27 cellular contexts compared by ENCODE assay signal in the genomic region with DNA sequence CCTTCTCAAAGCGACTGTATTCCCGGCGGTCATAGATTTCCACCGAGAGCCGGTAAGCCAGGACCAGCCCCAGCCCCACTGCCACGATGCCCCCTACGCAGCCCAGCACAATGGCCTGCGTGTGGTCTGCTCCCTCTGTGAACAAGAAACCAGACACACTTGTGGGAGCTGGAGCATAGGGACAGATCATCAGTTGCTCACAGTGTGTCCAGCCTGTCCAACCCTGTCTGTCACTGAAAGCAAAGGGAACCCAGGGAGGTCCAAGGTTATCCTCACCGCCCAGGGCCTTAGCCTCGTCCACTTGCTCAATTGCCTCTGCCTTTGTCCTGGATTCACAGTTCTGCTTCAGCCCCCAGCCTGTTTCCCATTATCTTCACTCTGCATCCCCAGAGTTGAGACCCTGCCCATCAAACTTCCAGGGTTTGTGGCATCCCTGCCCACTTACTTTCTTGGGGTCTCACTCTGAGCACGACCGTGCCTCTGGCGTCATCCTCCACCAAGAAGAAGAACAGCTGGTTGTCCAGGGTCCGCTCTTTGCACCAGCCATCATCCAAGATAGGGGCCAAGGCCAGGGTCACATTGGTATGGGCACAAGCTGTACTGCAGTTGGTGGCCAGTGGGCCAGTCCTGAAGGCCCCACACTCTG. TPM values are rescaled to one million over a fixed set of nuclear protein-coding genes. Genes with fewer than 3 reads are reported as not detected.
DNase-seq lines count a peak whose midpoint lies in the region; ATAC-seq and TF ChIP-seq lines count a peak whose summit lies in the region.
"Had no signal": no experiment of that assay in that cellular context is flagged by ENCODE, and none has a peak within 500 bp of the region (broad histone marks: within the 10 kb centered on the region; RNA-seq: fewer than 3 reads in every experiment).

No MANE protein-coding gene starts in this region.

- no peak for DNase-seq in activated naive CD4-positive, alpha-beta T cell treated with anti-CD3 and anti-CD28 coated beads, Interleukin-2, amount 50 U/mL, for 72 hours (ENCODE audit: low spot score in 2 of 2)
- DNase-seq in activated naive CD4-positive, alpha-beta T cell treated with anti-CD3 and anti-CD28 coated beads, Interleukin-2, amount 50 U/mL, for 16 hours = no peak
- DNase-seq in RWPE1 (ENCODE audit: low spot score) (no peak), endothelial cell (ENCODE audit: low spot score) (no peak), thyroid gland (no peak), NCI-H2107 (lab: John Stamatoyannopoulos, UW) (no peak)
- no peak for DNase-seq in stimulated activated effector memory CD8-positive, alpha-beta T cell treated with anti-CD3 and anti-CD28 coated beads, Interleukin-12 subunit alpha, Interleukin-12 subunit beta, amount 100 ng/mL, for 72 hours (ENCODE audit: low spot score in 2 of 2)
- DNase-seq: activated CD4-positive, alpha-beta T cell treated with anti-CD3 and anti-CD28 coated beads, Interleukin-2, amount 50 U/mL, for 4 hours; activated naive CD8-positive, alpha-beta T cell treated with anti-CD3 and anti-CD28 coated beads, Interleukin-2, amount 10 ng/mL, durations not matched to agents 7 days and 5 days; Calu3; cerebellar nuclear complex; H7; Kasumi-1; mesenchymal stem cell; naive B cell; NCI-H1694 treated with DMSO at 0.1 percent for 48 hours; NCI-H526; pancreas; spleen; stimulated activated CD4-positive, alpha-beta T cell treated with anti-CD3 and anti-CD28 coated beads, Interleukin-2, amount 100 ng/mL, for 48 hours; stimulated activated naive CD4-positive, alpha-beta T cell treated with Interleukin-2 at 50 U/mL for 16 hours; testis; uterus had no signal

- H3K27me3 ChIP-seq in thyroid gland = no peaks in the 10 kb centered on the region
- H3K27me3 ChIP-seq: pancreas, spleen, testis, uterus had no signal

- H3K36me3 ChIP-seq in thyroid gland = peaks cover 14 to 16% of the 10 kb centered on the region in 2 donors
- H3K36me3 ChIP-seq: uterus had no signal

- CTCF ChIA-PET in RWPE1 (lab: Yijun Ruan, JAX) = interaction anchor here (0.5 to 1.2 kb wide), 5 partner anchors 32 to 126 kb away, joined by 3 to 8 read pairs (median 4); no protein-coding TSS in a partner anchor

- H3K27ac ChIP-seq in RWPE1 (peak overlapping the region; percentile 31), thyroid gland (no peak overlapping the region)
- H3K27ac ChIP-seq: epithelial cell of prostate, pancreas, testis, uterus had no signal

- no peak for ATAC-seq in activated naive CD4-positive, alpha-beta T cell treated with anti-CD3 and anti-CD28 coated beads, Interleukin-2, amount 50 U/mL, for 72 hours
- ATAC-seq in stimulated activated effector memory CD8-positive, alpha-beta T cell treated with anti-CD3 and anti-CD28 coated beads, Interleukin-12 subunit alpha, Interleukin-12 subunit beta, amount 100 ng/mL, for 72 hours = no peak
- ATAC-seq: pancreas, right cardiac atrium had no signal

- peaks cover 3% of the 10 kb centered on the region for H3K4me1 Mint-ChIP-seq in endothelial cell (ENCODE audit: unreplicated experiment)
- peaks cover 51% of the 10 kb centered on the region for H3K4me1 Mint-ChIP-seq in stimulated activated effector memory CD8-positive, alpha-beta T cell treated with anti-CD3 and anti-CD28 coated beads, Interleukin-12 subunit alpha, Interleukin-12 subunit beta, amount 100 ng/mL, for 72 hours

- H3K9me3 ChIP-seq in thyroid gland = no peaks in the 10 kb centered on the region
- H3K9me3 ChIP-seq: pancreas, spleen, testis, uterus had no signal

- intact Hi-C loops in thyroid gland (cut with DNase I) = loop anchor here (10.0 kb wide), 1 partner anchor 127 kb away; no protein-coding TSS in a partner anchor

- WGBS in thyroid gland, 2 donors = 88 to 93% methylated on average over 12 to 14 of the region's 14 CpGs

- TF ChIP-seq CTCF in RWPE1 (conservative IDR thresholded peaks at IDR 0.05; ENCODE audit: low read depth) (no peak), endothelial cell (IDR thresholded peaks at IDR 0.05; ENCODE audit: unreplicated experiment) (no peak), thyroid gland (IDR thresholded peaks at IDR 0.05) (no peak)

- H3K4me3 ChIP-seq in thyroid gland (replicated peaks in 1 of 3) = no peak overlapping the region
- H3K4me3 ChIP-seq: pancreas, spleen, testis, uterus had no signal

- H3K27ac Mint-ChIP-seq in activated naive CD4-positive, alpha-beta T cell treated with anti-CD3 and anti-CD28 coated beads, Interleukin-2, amount 50 U/mL, for 72 hours = peak overlapping the region; percentile 38 to 77
- peak overlapping the region; percentile 41 for H3K27ac Mint-ChIP-seq in endothelial cell (ENCODE audit: unreplicated experiment)
- H3K27ac Mint-ChIP-seq in stimulated activated effector memory CD8-positive, alpha-beta T cell treated with anti-CD3 and anti-CD28 coated beads, Interleukin-12 subunit alpha, Interleukin-12 subunit beta, amount 100 ng/mL, for 72 hours = peak overlapping the region; percentile 81
- H3K27ac Mint-ChIP-seq: activated naive CD8-positive, alpha-beta T cell treated with anti-CD3 and anti-CD28 coated beads, Interleukin-2, amount 10 ng/mL, durations not matched to agents 7 days and 5 days; T-helper 1 cell treated with Interleukin-12 subunit alpha and Interleukin-12 subunit beta and Interleukin-4 antibody, amounts not matched to agents 30 μg/mL and 1 μg/mL, for 36 hours had no signal

- no peak for TF ChIP-seq POLR2A in thyroid gland (IDR thresholded peaks at IDR 0.05)

- H3K27me3 Mint-ChIP-seq in endothelial cell (ENCODE audit: unreplicated experiment) = peaks cover 13% of the 10 kb centered on the region
- H3K27me3 Mint-ChIP-seq: activated naive CD8-positive, alpha-beta T cell treated with anti-CD3 and anti-CD28 coated beads, Interleukin-2, amount 10 ng/mL, durations not matched to agents 7 days and 5 days; naive B cell had no signal

- H3K4me1 ChIP-seq in thyroid gland = peaks cover 0 to 2% of the 10 kb centered on the region in 2 donors
- H3K4me1 ChIP-seq: pancreas, uterus had no signal

- no peak overlapping the region for H3K4me3 Mint-ChIP-seq in endothelial cell (ENCODE audit: unreplicated experiment)
- no peak overlapping the region for H3K4me3 Mint-ChIP-seq in stimulated activated effector memory CD8-positive, alpha-beta T cell treated with anti-CD3 and anti-CD28 coated beads, Interleukin-12 subunit alpha, Interleukin-12 subunit beta, amount 100 ng/mL, for 72 hours
- H3K4me3 Mint-ChIP-seq: activated naive CD8-positive, alpha-beta T cell treated with anti-CD3 and anti-CD28 coated beads, Interleukin-2, amount 10 ng/mL, durations not matched to agents 7 days and 5 days; CD14-positive monocyte; naive B cell; T-helper 1 cell treated with Interleukin-12 subunit alpha and Interleukin-12 subunit beta and Interleukin-4 antibody, amounts not matched to agents 30 μg/mL and 1 μg/mL, for 36 hours had no signal

- no peaks in the 10 kb centered on the region for H3K9me3 Mint-ChIP-seq in activated naive CD4-positive, alpha-beta T cell treated with anti-CD3 and anti-CD28 coated beads, Interleukin-2, amount 50 U/mL, for 72 hours
- no peaks in the 10 kb centered on the region for H3K9me3 Mint-ChIP-seq in endothelial cell (ENCODE audit: unreplicated experiment)
- no peaks in the 10 kb centered on the region for H3K9me3 Mint-ChIP-seq in stimulated activated effector memory CD8-positive, alpha-beta T cell treated with anti-CD3 and anti-CD28 coated beads, Interleukin-12 subunit alpha, Interleukin-12 subunit beta, amount 100 ng/mL, for 72 hours
- H3K9me3 Mint-ChIP-seq: activated naive CD8-positive, alpha-beta T cell treated with anti-CD3 and anti-CD28 coated beads, Interleukin-2, amount 10 ng/mL, durations not matched to agents 7 days and 5 days; naive B cell; T-helper 1 cell treated with Interleukin-12 subunit alpha and Interleukin-12 subunit beta and Interleukin-4 antibody, amounts not matched to agents 30 μg/mL and 1 μg/mL, for 36 hours had no signal

- POLR2A ChIA-PET in RWPE1 (lab: Yijun Ruan, JAX; ENCODE audit: low non-redundant PET) = interaction anchor here (0.6 kb wide), 1 partner anchor 206 kb away, joined by 3 read pairs; no protein-coding TSS in a partner anchor

- peaks cover 0 to 7% of the 10 kb centered on the region in 2 donors for H3K36me3 Mint-ChIP-seq in activated naive CD4-positive, alpha-beta T cell treated with anti-CD3 and anti-CD28 coated beads, Interleukin-2, amount 50 U/mL, for 72 hours
- H3K36me3 Mint-ChIP-seq in endothelial cell (ENCODE audit: low read depth, unreplicated experiment) = peaks cover 12% of the 10 kb centered on the region
- H3K36me3 Mint-ChIP-seq in stimulated activated effector memory CD8-positive, alpha-beta T cell treated with anti-CD3 and anti-CD28 coated beads, Interleukin-12 subunit alpha, Interleukin-12 subunit beta, amount 100 ng/mL, for 72 hours = peaks cover 100% of the 10 kb centered on the region

RNA-seq across cellular contexts. Expression of gene CSAD, which starts 11.3 kb away (rescaled TPM):
- 10 to 100 TPM; 24.4 to 55.8 TPM for total RNA-seq in activated naive CD4-positive, alpha-beta T cell treated with anti-CD3 and anti-CD28 coated beads, Interleukin-2, amount 50 U/mL, for 72 hours
- total RNA-seq in endothelial cell (ENCODE audit: unreplicated experiment) (23.8 TPM), thyroid gland (10 to 100 TPM; 20.6 to 39.7 (median 25.2) TPM)

RNA-seq across cellular contexts. Expression of gene ZNF740, which starts 11.5 kb away (rescaled TPM):
- total RNA-seq in activated naive CD4-positive, alpha-beta T cell treated with anti-CD3 and anti-CD28 coated beads, Interleukin-2, amount 50 U/mL, for 72 hours = 10 to 100 TPM; 36.8 to 43.2 TPM
- total RNA-seq in endothelial cell (ENCODE audit: unreplicated experiment) = 47.6 TPM
- 10 to 100 TPM; 16.5 to 22.8 (median 20.6) TPM for total RNA-seq in thyroid gland

RNA-seq across cellular contexts. Expression of gene ITGB7, which starts 15.0 kb away (rescaled TPM):
- 10 to 100 TPM; 71.4 to 76.3 TPM for total RNA-seq in activated naive CD4-positive, alpha-beta T cell treated with anti-CD3 and anti-CD28 coated beads, Interleukin-2, amount 50 U/mL, for 72 hours
- total RNA-seq in endothelial cell (ENCODE audit: unreplicated experiment) (0.56 TPM), thyroid gland (10 to 100 TPM in 1 of 4 donors, 1 to 10 TPM in 3; 3.2 to 15.6 (median 4.9) TPM)

RNA-seq across cellular contexts. Expression of gene RARG, which starts 40.0 kb away (rescaled TPM):
- total RNA-seq in activated naive CD4-positive, alpha-beta T cell treated with anti-CD3 and anti-CD28 coated beads, Interleukin-2, amount 50 U/mL, for 72 hours = 10 to 100 TPM; 15.5 to 23.5 TPM
- total RNA-seq in endothelial cell (ENCODE audit: unreplicated experiment) (7.9 TPM), thyroid gland (10 to 100 TPM; 13.6 to 27.7 (median 23.8) TPM)

Comparison
In these comparisons a context has a peak if more than half of its experiments do, and no peak if none do; other contexts are left out.
1. RNA of gene ITGB7, which starts 15.0 kb away (total RNA-seq): 71.4 to 76.3 TPM in activated naive CD4-positive, alpha-beta T cell treated with anti-CD3 and anti-CD28 coated beads, Interleukin-2, amount 50 U/mL, for 72 hours; 3.2 to 15.6 TPM in thyroid gland and 0.56 TPM in endothelial cell (single experiment); every median in the first group is over 4 times any median in the second.
2. Peak in every context shown above with its lines, with median percentiles within 50 percentile points of each other: H3K27ac Mint-ChIP-seq.